9 cellular contexts compared by ENCODE assay signal in genomic region chr17:38922538-38923291, GRCh38. TPM values are rescaled to one million over a fixed set of nuclear protein-coding genes. Genes with fewer than 3 reads are reported as not detected.
A peak's percentile ranks its signal among the peaks of the same experiment; 100 is the strongest.
DNase-seq lines count a peak whose midpoint lies in the region; ATAC-seq, FAIRE-seq and TF ChIP-seq lines count a peak whose summit lies in the region.
"Had no signal": no experiment of that assay in that cellular context is flagged by ENCODE, and none has a peak within 500 bp of the region (broad histone marks: within the 10 kb centered on the region; RNA-seq: fewer than 3 reads in every experiment).

No MANE protein-coding gene starts in this region.

- no peak overlapping the region for H2AFZ ChIP-seq in astrocyte (ENCODE audit: low read depth, low read length)

- no peak overlapping the region for H3K27ac ChIP-seq in astrocyte (ENCODE audit: low read depth, low read length)

- no peak for ATAC-seq in GM21825 (IDR thresholded peaks at IDR 0.05; ENCODE audit: unreplicated experiment)
- no peak for ATAC-seq in GM19463 (IDR thresholded peaks at IDR 0.05; ENCODE audit: unreplicated experiment)

- H4K20me1 ChIP-seq in astrocyte (ENCODE audit: insufficient read depth, low read length) = peaks cover 49% of the 10 kb centered on the region

- DNase-seq in BE2C = peak; percentile 75
- peak; percentile 41 for DNase-seq in NCI-H1092 (lab: John Stamatoyannopoulos, UW)
- DNase-seq in astrocyte (ENCODE audit: low read depth) = peak; percentile 47
- peak; percentile 56 for DNase-seq in smooth muscle cell of the brain vasculature (ENCODE audit: low read depth, low spot score)
- no peak for DNase-seq in germinal center (ENCODE audit: low spot score)

- H3K4me3 ChIP-seq in BE2C (ENCODE audit: low read depth, low read length) = no peak overlapping the region
- no peak overlapping the region for H3K4me3 ChIP-seq in astrocyte (ENCODE audit: insufficient read depth, low read depth, low read length)
- H3K4me3 ChIP-seq in iPS-15b (ENCODE audit: low read depth, low read length) = no peak overlapping the region

- H3K27me3 ChIP-seq in BE2C = no peaks in the 10 kb centered on the region
- H3K27me3 ChIP-seq in astrocyte (ENCODE audit: insufficient read depth, low read length) = no peaks in the 10 kb centered on the region
- no peaks in the 10 kb centered on the region for H3K27me3 ChIP-seq in iPS-15b (ENCODE audit: control insufficient read depth, insufficient read depth, low read length)

- peaks cover 40% of the 10 kb centered on the region for H3K4me1 Mint-ChIP-seq in astrocyte (ENCODE audit: low read depth, unreplicated experiment)

- H3K9ac ChIP-seq in astrocyte (ENCODE audit: low read length) (no peak overlapping the region), iPS-15b (ENCODE audit: low read depth, low read length) (peak overlapping the region; percentile 12)

- no peak overlapping the region for H3K4me3 Mint-ChIP-seq in astrocyte (ENCODE audit: unreplicated experiment)
- H3K4me3 Mint-ChIP-seq: activated naive CD8-positive, alpha-beta T cell had no signal

- H3K36me3 Mint-ChIP-seq in astrocyte (ENCODE audit: low read depth, unreplicated experiment) = peaks cover 13% of the 10 kb centered on the region
- H3K36me3 Mint-ChIP-seq: activated naive CD8-positive, alpha-beta T cell had no signal

- H3K79me2 ChIP-seq in astrocyte (ENCODE audit: insufficient read depth, low read length) = no peaks in the 10 kb centered on the region

- no peak overlapping the region for H3K27ac Mint-ChIP-seq in astrocyte (ENCODE audit: unreplicated experiment)

- H3K4me1 ChIP-seq in BE2C (peaks cover 13% of the 10 kb centered on the region), astrocyte (ENCODE audit: insufficient read depth, low read length) (peaks cover 6% of the 10 kb centered on the region), iPS-15b (ENCODE audit: control insufficient read depth, insufficient read depth, low read length) (peaks cover 8% of the 10 kb centered on the region)

- TF ChIP-seq CTCF in BE2C (IDR thresholded peaks at IDR 0.05; ENCODE audit: low read depth, low read length) = no peak
- no peak for TF ChIP-seq CTCF in astrocyte (IDR thresholded peaks at IDR 0.05; ENCODE audit: insufficient read depth, low read depth, low read length)

- no peaks in the 10 kb centered on the region for H3K27me3 Mint-ChIP-seq in astrocyte (ENCODE audit: low read depth, unreplicated experiment)
- H3K27me3 Mint-ChIP-seq: activated naive CD8-positive, alpha-beta T cell had no signal

- H3K36me3 ChIP-seq in BE2C (no peaks in the 10 kb centered on the region), astrocyte (ENCODE audit: insufficient read depth, low read length) (peaks cover 19% of the 10 kb centered on the region), iPS-15b (ENCODE audit: control insufficient read depth, insufficient read depth, low read length) (peaks cover 12% of the 10 kb centered on the region)

- no peak overlapping the region for H3K4me2 ChIP-seq in astrocyte (ENCODE audit: low read length)

- H3K9me3 ChIP-seq in BE2C (no peaks in the 10 kb centered on the region), astrocyte (ENCODE audit: insufficient read depth, low read depth, low read length) (no peaks in the 10 kb centered on the region), iPS-15b (ENCODE audit: control insufficient read depth, insufficient read depth, low read length) (no peaks in the 10 kb centered on the region)

- peaks cover 2% of the 10 kb centered on the region for H3K9me3 Mint-ChIP-seq in astrocyte (ENCODE audit: unreplicated experiment)

- FAIRE-seq in astrocyte (lab: Jason Lieb, UNC) = no peak

RNA-seq across cellular contexts. Expression of gene FBXO47, which starts 44.5 kb away (rescaled TPM):
- polyA plus RNA-seq in BE2C (2012; ENCODE audit: insufficient read depth, insufficient read length, low read depth) = not detected
- total RNA-seq in astrocyte = not detected in 2 replicates

RNA-seq across cellular contexts. Expression of gene LASP1, which starts 52.9 kb away (rescaled TPM):
- 76.5 TPM for polyA plus RNA-seq in BE2C (2012; ENCODE audit: insufficient read depth, insufficient read length, low read depth)
- total RNA-seq in astrocyte = 395 and 421 TPM in 2 replicates
